In genomic region chr1:235998812-235999211, GRCh38 we compare ENCODE assay signal across 9 cellular contexts.
DNase-seq lines count a peak whose midpoint lies in the region; ATAC-seq, FAIRE-seq and TF ChIP-seq lines count a peak whose summit lies in the region.
"Had no signal": no experiment of that assay in that cellular context is flagged by ENCODE, and none has a peak within 500 bp of the region (broad histone marks: within the 10 kb centered on the region; RNA-seq: fewer than 3 reads in every experiment).

No MANE protein-coding gene starts in this region.

- ATAC-seq in HG03066 (IDR thresholded peaks at IDR 0.05; ENCODE audit: low read depth, unreplicated experiment) (peak; percentile 40), lower lobe of right lung (peak; percentile 66 to 69)

- H3K27ac ChIP-seq in lower lobe of right lung = peak overlapping the region; percentile 8

- peaks cover 9% of the 10 kb centered on the region for H3K36me3 ChIP-seq in lower lobe of right lung

- no peak for FAIRE-seq in RCC 7860 (lab: Jason Lieb, UNC)

- TF ChIP-seq CTCF in lower lobe of right lung (IDR thresholded peaks at IDR 0.05) = no peak

- no peaks in the 10 kb centered on the region for H3K27me3 ChIP-seq in lower lobe of right lung (ENCODE audit: low read depth)

- intact Hi-C loops in lower lobe of right lung (cut with DNase I) = no loop called here

- no peaks in the 10 kb centered on the region for H3K9me3 ChIP-seq in lower lobe of right lung

- H3K4me3 ChIP-seq in lower lobe of right lung = no peak overlapping the region

- DNase-seq in activated gamma-delta T cell treated with Interleukin-2 at 50 U/mL for 16 hours (peak; percentile 42), activated gamma-delta T cell (lab: John Stamatoyannopoulos, UW) (no peak), lower lobe of right lung (no peak), DMS79 treated with DMSO at 0.1 percent for 48 hours (lab: John Stamatoyannopoulos, UW) (no peak), NCI-H748 (lab: John Stamatoyannopoulos, UW; ENCODE audit: unreplicated experiment) (no peak), RCC 7860 (ENCODE audit: low spot score) (no peak)
- peak; percentile 44 for DNase-seq in activated CD4-positive, alpha-beta T cell treated with anti-CD3 and anti-CD28 coated beads, Interleukin-2, amount 50 U/mL, for 1 hour

- peaks cover 25% of the 10 kb centered on the region for H3K4me1 ChIP-seq in lower lobe of right lung
- H3K4me1 ChIP-seq: parathyroid adenoma had no signal

Comparison
In these comparisons a context has a peak if more than half of its experiments do, and no peak if none do; other contexts are left out.
1. DNase-seq: peak in activated gamma-delta T cell treated with Interleukin-2 at 50 U/mL for 16 hours (single experiment) and activated CD4-positive, alpha-beta T cell treated with anti-CD3 and anti-CD28 coated beads, Interleukin-2, amount 50 U/mL, for 1 hour (single experiment); none in activated gamma-delta T cell (single experiment), lower lobe of right lung (single experiment), DMS79 treated with DMSO at 0.1 percent for 48 hours (single experiment), NCI-H748 (single experiment) and RCC 7860 (single experiment).